ENCODE assay signal across 22 cellular contexts in genomic region chr1:228093050-228093906, GRCh38. TPM values are rescaled to one million over a fixed set of nuclear protein-coding genes. Genes with fewer than 3 reads are reported as not detected.
DNase-seq lines count a peak whose midpoint lies in the region; ATAC-seq and TF ChIP-seq lines count a peak whose summit lies in the region.
"Had no signal": no experiment of that assay in that cellular context is flagged by ENCODE, and none has a peak within 500 bp of the region (broad histone marks: within the 10 kb centered on the region; RNA-seq: fewer than 3 reads in every experiment).

No MANE protein-coding gene starts in this region.

- no peaks in the 10 kb centered on the region for H3K27me3 ChIP-seq in DND-41 (ENCODE audit: insufficient read depth, low read length, poor library complexity)
- H3K27me3 ChIP-seq in adrenal gland = no peaks in the 10 kb centered on the region
- H3K27me3 ChIP-seq: body of pancreas, right atrium auricular region, transverse colon had no signal

- DNase-seq in activated CD8-positive, alpha-beta memory T cell treated with anti-CD3 and anti-CD28 coated beads for 24 hours = peak; percentile 51
- no peak for DNase-seq in activated CD8-positive, alpha-beta memory T cell treated with anti-CD3 and anti-CD28 coated beads, Interleukin-2, amount 10 ng/mL, durations not matched to agents 7 days and 5 days
- DNase-seq in DND-41 (peak; percentile 4), adrenal gland (peak in 4 of 7 donors; percentile 0 to 49 (median 16)), omental fat pad (ENCODE audit: low spot score) (peak; percentile 20), T-helper 1 cell (no peak), NCI-H2196 treated with DMSO at 0.1 percent for 48 hours (lab: John Stamatoyannopoulos, UW; ENCODE audit: unreplicated experiment) (no peak), AG08395 (ENCODE audit: low spot score) (no peak)
- DNase-seq: activated CD4-positive, CD25-positive, alpha-beta regulatory T cell treated with anti-CD3 and anti-CD28 coated beads, Interleukin-2, amount 50 U/mL, for 72 hours; activated naive CD8-positive, alpha-beta T cell treated with anti-CD3 and anti-CD28 coated beads for 36 hours; body of pancreas; KBM-7; left colon; midbrain; NCI-H1092 treated with DMSO at 0.1 percent for 48 hours; NCI-H2081 treated with DMSO at 0.1 percent for 48 hours; NCI-H69; stimulated activated naive CD4-positive, alpha-beta T cell; T1000; transverse colon had no signal

- H3K27ac Mint-ChIP-seq in activated CD8-positive, alpha-beta memory T cell treated with anti-CD3 and anti-CD28 coated beads, Interleukin-2, amount 10 ng/mL, durations not matched to agents 7 days and 5 days = no peak overlapping the region
- H3K27ac Mint-ChIP-seq: activated naive CD8-positive, alpha-beta T cell treated with anti-CD3 and anti-CD28 coated beads for 36 hours had no signal

- H3K9me3 ChIP-seq in DND-41 (ENCODE audit: insufficient read depth, low read length, severe bottlenecking) = peaks cover 30% of the 10 kb centered on the region
- peaks cover 0 to 9% (median 0%) of the 10 kb centered on the region in 3 donors for H3K9me3 ChIP-seq in adrenal gland (replicated peaks in 1 of 3)
- H3K9me3 ChIP-seq: body of pancreas had no signal

- H3K36me3 Mint-ChIP-seq in activated CD8-positive, alpha-beta memory T cell treated with anti-CD3 and anti-CD28 coated beads, Interleukin-2, amount 10 ng/mL, durations not matched to agents 7 days and 5 days = peaks cover 83% of the 10 kb centered on the region

- peaks cover 96% of the 10 kb centered on the region for H3K36me3 ChIP-seq in DND-41 (ENCODE audit: insufficient read depth, low read length)
- peaks cover 0 to 27% of the 10 kb centered on the region in 2 donors for H3K36me3 ChIP-seq in adrenal gland (replicated peaks in 1 of 2)

- H4K20me1 ChIP-seq in DND-41 (ENCODE audit: insufficient read depth, low read length) = peaks cover 94% of the 10 kb centered on the region

- no peaks in the 10 kb centered on the region for H3K27me3 Mint-ChIP-seq in activated CD8-positive, alpha-beta memory T cell treated with anti-CD3 and anti-CD28 coated beads, Interleukin-2, amount 10 ng/mL, durations not matched to agents 7 days and 5 days
- H3K27me3 Mint-ChIP-seq: activated naive CD8-positive, alpha-beta T cell treated with anti-CD3 and anti-CD28 coated beads for 36 hours had no signal

- H2AFZ ChIP-seq in DND-41 (ENCODE audit: low read depth, low read length) = no peak overlapping the region

- no peak for ATAC-seq in activated CD8-positive, alpha-beta memory T cell treated with anti-CD3 and anti-CD28 coated beads, Interleukin-2, amount 10 ng/mL, durations not matched to agents 7 days and 5 days
- ATAC-seq in DND-41 (ENCODE audit: insufficient read depth, low read depth) (no peak), omental fat pad (ENCODE audit: low FRiP score) (no peak)
- ATAC-seq: body of pancreas, left colon had no signal

- peaks cover 15% of the 10 kb centered on the region for H3K9me3 Mint-ChIP-seq in activated CD8-positive, alpha-beta memory T cell treated with anti-CD3 and anti-CD28 coated beads, Interleukin-2, amount 10 ng/mL, durations not matched to agents 7 days and 5 days (ENCODE audit: low read depth)

- WGBS in adrenal gland, 4 donors = 90 to 96% (median 95%) methylated on average over 20 of the region's 20 CpGs

- peaks cover 100% of the 10 kb centered on the region for H3K79me2 ChIP-seq in DND-41 (ENCODE audit: insufficient read depth, low read length)

- no peak for TF ChIP-seq POLR2A in adrenal gland (IDR thresholded peaks at IDR 0.05)

- CTCF ChIA-PET in activated CD8-positive, alpha-beta memory T cell treated with anti-CD3 and anti-CD28 coated beads, Interleukin-2, amount 10 ng/mL, durations not matched to agents 7 days and 5 days (lab: Charles Lee) = no interaction called here

- intact Hi-C loops in adrenal gland (cut with DNase I) = no loop called here

- TF ChIP-seq CTCF in DND-41 (IDR thresholded peaks at IDR 0.05; ENCODE audit: borderline replicate concordance, extremely low read depth, low read length, poor library complexity, severe bottlenecking) (no peak), adrenal gland (IDR thresholded peaks at IDR 0.05) (no peak), omental fat pad (IDR thresholded peaks at IDR 0.05) (no peak)

- H3K27ac ChIP-seq in DND-41 (ENCODE audit: low read length) (no peak overlapping the region), adrenal gland (no peak overlapping the region)
- H3K27ac ChIP-seq: body of pancreas, right atrium auricular region, SK-N-MC, transverse colon had no signal

- no peak overlapping the region for H3K9ac ChIP-seq in DND-41 (ENCODE audit: low read depth, low read length)

- H3K4me3 ChIP-seq in DND-41 (ENCODE audit: low read depth in 1 of 2, low read length in 2 of 2) (no peak overlapping the region), adrenal gland (no peak overlapping the region)
- H3K4me3 ChIP-seq: body of pancreas, right atrium auricular region, SK-N-MC, transverse colon had no signal

- no peak overlapping the region for H3K4me2 ChIP-seq in DND-41 (ENCODE audit: insufficient read depth, low read length)

- no peak overlapping the region for H3K4me3 Mint-ChIP-seq in activated CD8-positive, alpha-beta memory T cell treated with anti-CD3 and anti-CD28 coated beads, Interleukin-2, amount 10 ng/mL, durations not matched to agents 7 days and 5 days
- H3K4me3 Mint-ChIP-seq: activated naive CD8-positive, alpha-beta T cell treated with anti-CD3 and anti-CD28 coated beads for 36 hours had no signal

- peaks cover 44% of the 10 kb centered on the region for H3K4me1 Mint-ChIP-seq in activated CD8-positive, alpha-beta memory T cell treated with anti-CD3 and anti-CD28 coated beads, Interleukin-2, amount 10 ng/mL, durations not matched to agents 7 days and 5 days

- H3K4me1 ChIP-seq in DND-41 (ENCODE audit: insufficient read depth, low read length) (peaks cover 9% of the 10 kb centered on the region; the same call in 1 of the 2 replicates), adrenal gland (replicated peaks in 1 of 2) (peaks cover 31 to 63% of the 10 kb centered on the region in 2 donors)

RNA-seq across cellular contexts. Expression of gene C1orf35, which starts 9.8 kb away (rescaled TPM):
- total RNA-seq in activated CD8-positive, alpha-beta memory T cell treated with anti-CD3 and anti-CD28 coated beads, Interleukin-2, amount 10 ng/mL, durations not matched to agents 7 days and 5 days = 10 to 100 TPM; 24.1 to 27.0 TPM
- total RNA-seq in adrenal gland (10 to 100 TPM in 6 of 8 donors, 1 to 10 TPM in 2; 8.0 to 24.8 (median 15.4) TPM), omental fat pad (10 to 100 TPM in 2 of 4 donors, 1 to 10 TPM in 2; 5.1 to 17.2 (median 8.8) TPM)
- 10 to 100 TPM in 2 of 3 donors, 1 to 10 TPM in 1; 5.0 to 42.0 (median 36.0) TPM for polyA plus RNA-seq in adrenal gland

RNA-seq across cellular contexts. Expression of gene ARF1, which starts 10.8 kb away (rescaled TPM):
- 100 to 1,000 TPM; 313 to 344 TPM for total RNA-seq in activated CD8-positive, alpha-beta memory T cell treated with anti-CD3 and anti-CD28 coated beads, Interleukin-2, amount 10 ng/mL, durations not matched to agents 7 days and 5 days
- total RNA-seq in adrenal gland (100 to 1,000 TPM; 345 to 611 (median 381) TPM), omental fat pad (100 to 1,000 TPM; 273 to 440 (median 369) TPM)
- polyA plus RNA-seq in adrenal gland = 100 to 1,000 TPM; 274 to 510 (median 384) TPM

RNA-seq across cellular contexts. Expression of gene MRPL55, which starts 15.8 kb away (rescaled TPM):
- 10 to 100 TPM; 51.9 to 56.4 TPM for total RNA-seq in activated CD8-positive, alpha-beta memory T cell treated with anti-CD3 and anti-CD28 coated beads, Interleukin-2, amount 10 ng/mL, durations not matched to agents 7 days and 5 days
- total RNA-seq in adrenal gland (100 to 1,000 TPM in 2 of 8 donors, 10 to 100 TPM in 6; 56.4 to 120 (median 70.8) TPM), omental fat pad (10 to 100 TPM; 47.1 to 95.5 (median 71.7) TPM)
- 100 to 1,000 TPM in 2 of 3 donors, 10 to 100 TPM in 1; 25.1 to 309 (median 303) TPM for polyA plus RNA-seq in adrenal gland

RNA-seq across cellular contexts. Expression of gene GUK1, which starts 46.8 kb away (rescaled TPM):
- total RNA-seq in activated CD8-positive, alpha-beta memory T cell treated with anti-CD3 and anti-CD28 coated beads, Interleukin-2, amount 10 ng/mL, durations not matched to agents 7 days and 5 days = 100 to 1,000 TPM; 262 to 325 TPM
- total RNA-seq in adrenal gland = 100 to 1,000 TPM; 162 to 427 (median 236) TPM
- 100 to 1,000 TPM in 2 of 3 donors, 10 to 100 TPM in 1; 42.3 to 414 (median 388) TPM for polyA plus RNA-seq in adrenal gland
- total RNA-seq in omental fat pad = 100 to 1,000 TPM; 285 to 404 (median 308) TPM

RNA-seq across cellular contexts. Expression of gene GJC2, which starts 56.5 kb away (rescaled TPM):
- total RNA-seq in activated CD8-positive, alpha-beta memory T cell treated with anti-CD3 and anti-CD28 coated beads, Interleukin-2, amount 10 ng/mL, durations not matched to agents 7 days and 5 days = 1 to 10 TPM; 1.1 to 1.8 TPM
- total RNA-seq in adrenal gland = 1 to 10 TPM in 7 of 8 donors, under 1 TPM in 1; 0.87 to 4.1 (median 1.3) TPM
- polyA plus RNA-seq in adrenal gland = 1 to 10 TPM in 2 of 3 donors, under 1 TPM in 1; 0.05 to 2.1 (median 1.8) TPM
- total RNA-seq in omental fat pad = 1 to 10 TPM; 1.9 to 5.5 (median 2.9) TPM

Comparison
In these comparisons a context has a peak if more than half of its experiments do, and no peak if none do; other contexts are left out.
1. DNase-seq: peak in activated CD8-positive, alpha-beta memory T cell treated with anti-CD3 and anti-CD28 coated beads for 24 hours (single experiment), DND-41 (single experiment), adrenal gland (4 of 7) and omental fat pad (single experiment); none in activated CD8-positive, alpha-beta memory T cell treated with anti-CD3 and anti-CD28 coated beads, Interleukin-2, amount 10 ng/mL, durations not matched to agents 7 days and 5 days (single experiment), T-helper 1 cell (0 of 5), NCI-H2196 treated with DMSO at 0.1 percent for 48 hours (single experiment) and AG08395 (single experiment).